8 cellular contexts compared by ENCODE assay signal in the genomic region with DNA sequence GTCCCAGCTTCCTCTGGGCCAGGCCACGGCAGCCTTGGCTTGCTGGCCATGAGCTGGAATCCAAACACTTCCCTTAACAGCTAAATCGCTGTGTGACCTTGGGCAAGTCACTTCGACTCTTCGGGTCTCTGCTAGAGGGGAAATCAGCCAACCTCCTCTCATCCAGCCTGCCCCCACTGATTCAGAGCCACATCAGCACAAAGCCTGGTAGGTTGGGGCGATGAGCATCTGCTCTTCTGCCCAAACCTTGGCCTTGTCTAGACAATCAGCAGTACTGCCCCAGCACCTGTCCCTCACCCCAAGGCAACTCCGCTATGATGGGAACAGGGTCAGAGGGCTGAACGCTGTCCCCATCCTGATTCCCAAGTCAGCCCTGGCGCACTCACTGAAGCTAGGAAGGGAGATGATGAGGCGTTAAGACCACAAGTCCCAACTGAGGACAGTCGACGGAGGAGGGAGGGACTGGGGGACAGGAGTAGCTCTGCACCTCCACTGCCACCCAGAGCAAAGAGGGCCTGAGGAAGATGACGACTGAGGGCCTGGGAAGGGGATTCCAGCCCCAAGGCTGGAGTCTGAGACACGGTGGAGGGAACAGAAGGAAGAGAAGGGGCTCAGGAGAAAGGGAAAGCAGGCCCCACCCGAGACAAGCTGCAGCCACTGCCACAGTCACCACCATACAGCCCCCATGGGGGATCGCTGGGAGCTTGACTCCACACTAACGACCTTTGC. TPM values are rescaled to one million over a fixed set of nuclear protein-coding genes. Genes with fewer than 3 reads are reported as not detected.
A peak's percentile ranks its signal among the peaks of the same experiment; 100 is the strongest.
DNase-seq lines count a peak whose midpoint lies in the region; ATAC-seq and TF ChIP-seq lines count a peak whose summit lies in the region.

No MANE protein-coding gene starts in this region.

- H3K27me3 ChIP-seq in tibial nerve, result no peaks in the 10 kb centered on the region

- H3K27ac Mint-ChIP-seq in activated naive CD4-positive, alpha-beta T cell treated with anti-CD3 and anti-CD28 coated beads for 36 hours, result peak overlapping the region; percentile 76
- peak overlapping the region; percentile 87 for H3K27ac Mint-ChIP-seq in activated naive CD8-positive, alpha-beta T cell

- H3K9me3 Mint-ChIP-seq in activated naive CD4-positive, alpha-beta T cell treated with anti-CD3 and anti-CD28 coated beads for 36 hours, result no peaks in the 10 kb centered on the region
- H3K9me3 Mint-ChIP-seq in activated naive CD8-positive, alpha-beta T cell (ENCODE audit: low read depth), result no peaks in the 10 kb centered on the region

- H3K4me1 Mint-ChIP-seq in activated naive CD4-positive, alpha-beta T cell treated with anti-CD3 and anti-CD28 coated beads for 36 hours (ENCODE audit: low read depth), result peaks cover 36% of the 10 kb centered on the region
- H3K4me1 Mint-ChIP-seq in activated naive CD8-positive, alpha-beta T cell (ENCODE audit: low read depth), result peaks cover 42% of the 10 kb centered on the region

- H3K4me1 ChIP-seq in tibial nerve, result peaks cover 0 to 58% (median 48%) of the 10 kb centered on the region in 4 donors

- H3K27ac ChIP-seq in tibial nerve, result peak overlapping the region in 3 of 4 donors; percentile 25 to 84 (median 80)

- no peak for DNase-seq in activated naive CD4-positive, alpha-beta T cell treated with anti-CD3 and anti-CD28 coated beads for 36 hours
- no peak for DNase-seq in activated naive CD4-positive, alpha-beta T cell (lab: John Stamatoyannopoulos, UW)
- DNase-seq in left lobe of liver (ENCODE audit: low spot score) (peak; percentile 51), tibial nerve (ENCODE audit: low spot score in 2 of 2) (no peak), NCI-H1694 treated with DMSO at 0.1 percent for 48 hours (lab: John Stamatoyannopoulos, UW) (no peak), GF-D8 (lab: John Stamatoyannopoulos, UW) (no peak)

- H3K9me3 ChIP-seq in tibial nerve, result no peaks in the 10 kb centered on the region

- peak overlapping the region; percentile 86 for H3K4me3 Mint-ChIP-seq in activated naive CD4-positive, alpha-beta T cell treated with anti-CD3 and anti-CD28 coated beads for 36 hours
- H3K4me3 Mint-ChIP-seq in activated naive CD8-positive, alpha-beta T cell, result peak overlapping the region; percentile 93

- ATAC-seq in left lobe of liver, result no peak
- no peak for ATAC-seq in GM18873 (IDR thresholded peaks at IDR 0.05; ENCODE audit: low FRiP score, unreplicated experiment)

- no peak for TF ChIP-seq EP300 in tibial nerve (IDR thresholded peaks at IDR 0.05)

- peaks cover 5% of the 10 kb centered on the region for H3K36me3 Mint-ChIP-seq in activated naive CD4-positive, alpha-beta T cell treated with anti-CD3 and anti-CD28 coated beads for 36 hours (ENCODE audit: low read depth)
- H3K36me3 Mint-ChIP-seq in activated naive CD8-positive, alpha-beta T cell, result no peaks in the 10 kb centered on the region

- peak overlapping the region; percentile 65 to 97 (median 76) for H3K4me3 ChIP-seq in tibial nerve

- no peak for TF ChIP-seq CTCF in tibial nerve (IDR thresholded peaks at IDR 0.05)

- intact Hi-C loops in activated naive CD4-positive, alpha-beta T cell treated with anti-CD3 and anti-CD28 coated beads for 36 hours (cut with micrococcal nuclease), result loop anchor here (2.0 kb wide), 1 partner anchor 317 kb away; no protein-coding TSS in a partner anchor

- WGBS in tibial nerve, 2 donors, result 45 to 46% methylated on average over 15 to 16 of the region's 16 CpGs

- H3K27me3 Mint-ChIP-seq in activated naive CD4-positive, alpha-beta T cell treated with anti-CD3 and anti-CD28 coated beads for 36 hours (ENCODE audit: low read depth), result no peaks in the 10 kb centered on the region
- no peaks in the 10 kb centered on the region for H3K27me3 Mint-ChIP-seq in activated naive CD8-positive, alpha-beta T cell

- H3K36me3 ChIP-seq in tibial nerve, result no peaks in the 10 kb centered on the region

- CTCF ChIA-PET in activated naive CD4-positive, alpha-beta T cell treated with anti-CD3 and anti-CD28 coated beads for 36 hours (lab: Charles Lee), result interaction anchor here (1.2 kb wide), 1 partner anchor 328 kb away, joined by 4 read pairs; no protein-coding TSS in a partner anchor

- TF ChIP-seq POLR2A in tibial nerve (IDR thresholded peaks at IDR 0.05), result no peak

RNA-seq across cellular contexts. Expression of gene CLUH, which starts 1.3 kb away (rescaled TPM):
- total RNA-seq in activated naive CD4-positive, alpha-beta T cell treated with anti-CD3 and anti-CD28 coated beads for 36 hours, result 10 to 100 TPM; 72.7 to 81.4 TPM
- total RNA-seq in left lobe of liver (194 TPM), tibial nerve (100 to 1,000 TPM in 1 of 4 donors, 10 to 100 TPM in 3; 45.4 to 118 (median 56.1) TPM)

RNA-seq across cellular contexts. Expression of gene CCDC92B, which starts 39.2 kb away (rescaled TPM):
- total RNA-seq in activated naive CD4-positive, alpha-beta T cell treated with anti-CD3 and anti-CD28 coated beads for 36 hours, result under 1 TPM; 0.07 to 0.12 TPM
- not detected for total RNA-seq in left lobe of liver
- total RNA-seq in tibial nerve, result under 1 TPM in 1 of 4 donors, not detected in 3; 0.30 TPM
